In the genomic region with DNA sequence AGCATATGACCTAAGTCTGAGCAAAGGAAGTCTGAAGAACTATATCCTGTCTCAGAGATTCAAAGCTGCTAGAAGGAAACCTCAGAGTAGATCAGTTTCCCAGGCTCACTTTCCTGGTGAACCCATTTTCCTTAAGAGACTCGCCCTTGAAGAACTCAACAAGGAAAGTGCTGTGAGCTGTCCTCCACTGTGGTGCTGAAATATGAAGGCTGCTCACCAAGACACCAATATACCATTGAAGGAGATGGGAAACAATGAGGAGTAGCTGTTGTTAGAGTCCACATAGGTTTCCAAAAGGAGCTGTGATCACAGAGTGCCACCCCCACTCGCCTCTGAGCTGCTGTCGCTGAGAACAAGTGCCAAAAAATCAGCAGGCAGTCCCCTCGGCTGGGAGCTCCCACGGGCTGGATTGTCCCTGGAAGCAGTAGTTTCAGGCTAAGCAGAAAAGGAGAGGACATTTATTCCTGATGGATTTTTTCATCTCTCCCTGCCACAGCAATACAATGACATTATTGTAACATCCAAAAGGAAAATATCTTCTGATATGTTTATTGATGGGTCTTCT, we compare ENCODE assay signal across 10 cellular contexts.
DNase-seq lines count a peak whose midpoint lies in the region; ATAC-seq, FAIRE-seq and TF ChIP-seq lines count a peak whose summit lies in the region.
"Had no signal": no experiment of that assay in that cellular context is flagged by ENCODE, and none has a peak within 500 bp of the region (broad histone marks: within the 10 kb centered on the region; RNA-seq: fewer than 3 reads in every experiment).

No MANE protein-coding gene starts in this region.

- in situ Hi-C loops in astrocyte of the spinal cord (cut with HindIII; ENCODE audit: low sequenced_read_pairs) = no loop called here

- ATAC-seq in left lung = peak; percentile 74
- no peak for ATAC-seq in HG02763 (IDR thresholded peaks at IDR 0.05; ENCODE audit: unreplicated experiment)

- DNase-seq in ELF-1 (ENCODE audit: low read depth, low spot score) (peak; percentile 41), NAMALWA (ENCODE audit: low spot score) (peak; percentile 13), astrocyte of the spinal cord (ENCODE audit: low read depth, low spot score) (peak; percentile 37), left lung (no peak), NCI-H526 (lab: John Stamatoyannopoulos, UW) (no peak), D721Med (ENCODE audit: insufficient read length, low spot score) (no peak), ureter (ENCODE audit: low spot score) (no peak)
- DNase-seq: left ventricle myocardium inferior had no signal

- no peaks in the 10 kb centered on the region for H3K9me3 ChIP-seq in left lung
- H3K9me3 ChIP-seq: left ventricle myocardium inferior had no signal

- FAIRE-seq in D721Med (lab: Jason Lieb, UNC) = no peak

- no peaks in the 10 kb centered on the region for H3K4me1 ChIP-seq in left lung
- H3K4me1 ChIP-seq: left ventricle myocardium inferior had no signal

- H3K27me3 ChIP-seq in left lung = no peaks in the 10 kb centered on the region

- intact Hi-C loops in left lung (cut with DNase I) = no loop called here

- TF ChIP-seq CTCF in astrocyte of the spinal cord (IDR thresholded peaks at IDR 0.05; ENCODE audit: low read depth, low read length) (no peak), left lung (IDR thresholded peaks at IDR 0.05) (no peak), D721Med (IDR thresholded peaks at IDR 0.05; ENCODE audit: insufficient read depth, missing control alignments) (no peak)

- H3K4me3 ChIP-seq in astrocyte of the spinal cord (ENCODE audit: low read depth, low read length) = no peak overlapping the region
- no peak overlapping the region for H3K4me3 ChIP-seq in left lung
- H3K4me3 ChIP-seq: left ventricle myocardium inferior, PC-9 had no signal

- no peaks in the 10 kb centered on the region for H3K36me3 ChIP-seq in left lung
- H3K36me3 ChIP-seq: left ventricle myocardium inferior had no signal

- no peak overlapping the region for H3K27ac ChIP-seq in left lung
- H3K27ac ChIP-seq: left ventricle myocardium inferior, PC-9 had no signal

Comparison
In these comparisons a context has a peak if more than half of its experiments do, and no peak if none do; other contexts are left out.
1. DNase-seq: peak in ELF-1 (single experiment), NAMALWA (single experiment) and astrocyte of the spinal cord (single experiment); none in left lung (0 of 2), NCI-H526 (0 of 2), D721Med (single experiment) and ureter (single experiment).